In the genomic region with DNA sequence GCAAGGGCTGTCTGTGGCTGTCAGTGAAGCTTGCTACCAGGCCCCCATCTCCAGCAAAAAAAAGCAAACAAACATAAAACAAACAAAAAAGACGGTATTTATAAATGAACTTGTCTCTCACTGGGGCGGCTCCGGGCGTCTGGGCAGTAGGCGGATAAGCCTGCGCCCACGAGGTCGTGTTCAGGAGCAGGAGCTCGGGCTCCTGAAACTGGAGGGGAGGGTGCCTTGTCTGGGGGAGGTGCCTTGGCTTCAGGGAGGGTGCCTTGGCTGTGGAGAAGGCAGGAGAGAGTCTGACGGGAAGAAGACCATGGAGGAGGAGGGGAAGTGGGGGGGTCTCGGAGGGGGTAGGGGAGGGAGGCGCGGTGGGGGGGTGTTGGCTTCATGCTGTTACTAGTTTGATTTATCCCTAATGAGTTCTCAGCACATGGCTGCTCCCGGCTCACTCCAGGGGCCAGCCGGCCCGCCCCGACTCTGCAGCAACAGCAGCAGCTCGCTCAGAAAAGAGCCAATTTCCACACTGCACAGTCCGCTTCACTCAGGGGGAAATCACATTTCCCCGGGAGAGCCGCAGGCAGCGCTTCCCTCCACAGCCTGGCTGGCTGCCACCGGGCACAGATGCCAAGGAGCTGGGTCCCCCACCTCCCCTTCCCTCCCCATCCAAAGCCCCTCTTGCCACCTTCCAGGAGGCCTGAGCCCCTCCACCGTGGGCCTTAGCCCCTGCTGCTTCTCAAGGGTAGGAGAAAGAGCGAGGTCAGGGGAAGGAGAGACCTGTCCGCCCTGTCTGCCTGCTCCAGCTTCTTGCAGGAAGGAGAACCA, we compare ENCODE assay signal across 11 cellular contexts. TPM values are rescaled to one million over a fixed set of nuclear protein-coding genes. Genes with fewer than 3 reads are reported as not detected.
DNase-seq lines count a peak whose midpoint lies in the region; ATAC-seq and TF ChIP-seq lines count a peak whose summit lies in the region.
"Had no signal": no experiment of that assay in that cellular context is flagged by ENCODE, and none has a peak within 500 bp of the region (broad histone marks: within the 10 kb centered on the region; RNA-seq: fewer than 3 reads in every experiment).

No MANE protein-coding gene starts in this region.

- peak overlapping the region in 1 of 2 experiments; percentile 26 for H3K14ac ChIP-seq in mesenchymal stem cell (ENCODE audit: low read length in 2 of 2)

- H3K9me3 ChIP-seq in mesenchymal stem cell (ENCODE audit: control insufficient read depth, low read length) (no peaks in the 10 kb centered on the region), testis (no peaks in the 10 kb centered on the region)

- peak overlapping the region; percentile 56 for H4K8ac ChIP-seq in mesenchymal stem cell (ENCODE audit: low read length)

- peak overlapping the region; percentile 98 for H2AK5ac ChIP-seq in mesenchymal stem cell (ENCODE audit: low read length, severe bottlenecking)

- H3K36me3 ChIP-seq in mesenchymal stem cell (ENCODE audit: control insufficient read depth in 1 of 2, insufficient read depth in 2 of 2, low read depth in 1 of 2, low read length in 2 of 2), result peaks cover 0 to 10% of the 10 kb centered on the region in 2 experiments
- no peaks in the 10 kb centered on the region for H3K36me3 ChIP-seq in testis (ENCODE audit: low read depth, missing control alignments)

- TF ChIP-seq CTCF in testis (IDR thresholded peaks at IDR 0.05), result no peak

- peak overlapping the region in 1 of 2 experiments; percentile 6 for H2BK12ac ChIP-seq in mesenchymal stem cell (ENCODE audit: low read length in 2 of 2)

- no peak for TF ChIP-seq POLR2A in testis (IDR thresholded peaks at IDR 0.05)

- peak overlapping the region; percentile 73 for H2BK15ac ChIP-seq in mesenchymal stem cell (ENCODE audit: low read depth, poor library complexity, severe bottlenecking)

- H2AFZ ChIP-seq in mesenchymal stem cell (ENCODE audit: low read depth, low read length), result no peak overlapping the region

- no peak overlapping the region for H2BK120ac ChIP-seq in mesenchymal stem cell (ENCODE audit: low read depth, low read length)

- 42% methylated on average over 23 of the region's 26 CpGs for WGBS in mesenchymal stem cell
- 34 to 49% methylated on average over 26 of the region's 26 CpGs for WGBS in testis, 2 donors

- H3K9ac ChIP-seq in mesenchymal stem cell (ENCODE audit: low read length), result peak overlapping the region; percentile 87

- H3K27ac ChIP-seq in cingulate gyrus (ENCODE audit: low read depth, low read length) (peak overlapping the region; percentile 80), mesenchymal stem cell (ENCODE audit: low read length, poor library complexity, severe bottlenecking) (peak overlapping the region; percentile 98), testis (peak overlapping the region in 1 of 2 donors; percentile 56)

- H3K4ac ChIP-seq in mesenchymal stem cell (ENCODE audit: low read depth in 1 of 2, low read length in 2 of 2), result peak overlapping the region in 1 of 2 experiments; percentile 4

- H2BK5ac ChIP-seq in mesenchymal stem cell (ENCODE audit: low read depth, low read length, poor library complexity, severe bottlenecking), result peak overlapping the region; percentile 93

- DNase-seq in DMS53 (lab: John Stamatoyannopoulos, UW), result peak; percentile 46
- DNase-seq in DMS53 treated with DMSO at 0.1 percent for 48 hours (lab: John Stamatoyannopoulos, UW; ENCODE audit: unreplicated experiment), result no peak
- DNase-seq in mesenchymal stem cell, result peak; percentile 21
- peak; percentile 45 for DNase-seq in testis
- no peak for DNase-seq in activated T-cell treated with anti-CD3 and anti-CD28 coated beads for 4 hours
- DNase-seq: activated naive CD8-positive, alpha-beta T cell treated with anti-CD3 and anti-CD28 coated beads for 36 hours; GOT3; naive B cell had no signal

- H3K27me3 ChIP-seq in mesenchymal stem cell (ENCODE audit: control insufficient read depth in 1 of 2, insufficient read depth in 1 of 2, low read length in 2 of 2), result no peaks in the 10 kb centered on the region
- no peaks in the 10 kb centered on the region for H3K27me3 ChIP-seq in testis

- H3K4me2 ChIP-seq in mesenchymal stem cell (ENCODE audit: low read length, poor library complexity, severe bottlenecking), result peak overlapping the region; percentile 35

- ATAC-seq in HG02763 (IDR thresholded peaks at IDR 0.05; ENCODE audit: unreplicated experiment) (no peak), HG03469 (IDR thresholded peaks at IDR 0.05; ENCODE audit: unreplicated experiment) (no peak)

- H3K4me3 ChIP-seq in mesenchymal stem cell (ENCODE audit: insufficient read depth in 1 of 2, low read depth in 1 of 2, low read length in 2 of 2) (peak overlapping the region in 1 of 2 experiments; percentile 28), testis (no peak overlapping the region)

- no peak overlapping the region for H3K23ac ChIP-seq in mesenchymal stem cell (ENCODE audit: low read length in 2 of 2)

- H3K18ac ChIP-seq in mesenchymal stem cell (ENCODE audit: low read depth in 1 of 2, low read length in 2 of 2), result peak overlapping the region; percentile 78

- intact Hi-C loops in testis (cut with DNase I; ENCODE audit: low total_unique reads), result no loop called here

- peak overlapping the region; percentile 82 for H4K91ac ChIP-seq in mesenchymal stem cell (ENCODE audit: low read length)

- H3K4me1 ChIP-seq in mesenchymal stem cell (ENCODE audit: control insufficient read depth, insufficient read depth, low read depth, low read length) (peaks cover 54% of the 10 kb centered on the region), testis (peaks cover 16% of the 10 kb centered on the region)

- no peaks in the 10 kb centered on the region for H3K79me1 ChIP-seq in mesenchymal stem cell (replicated peaks; ENCODE audit: low read length, poor library complexity, severe bottlenecking)

RNA-seq across cellular contexts. Expression of gene PSD4, which starts 38.7 kb away (rescaled TPM):
- polyA plus RNA-seq in mesenchymal stem cell (2013, experiment 1 of 2), result 0.37 TPM
- polyA plus RNA-seq in mesenchymal stem cell (2013, experiment 2 of 2), result 0.45 TPM
- 10 to 100 TPM; 18.7 to 35.9 TPM for total RNA-seq in testis
- polyA plus RNA-seq in testis (ENCODE audit: insufficient read depth, low read depth, low replicate concordance), result 22.8 TPM

Comparison
In these comparisons a context has a peak if more than half of its experiments do, and no peak if none do; other contexts are left out.
1. DNase-seq: peak in DMS53 (single experiment), mesenchymal stem cell (single experiment) and testis (single experiment); none in DMS53 treated with DMSO at 0.1 percent for 48 hours (single experiment) and activated T-cell treated with anti-CD3 and anti-CD28 coated beads for 4 hours (single experiment).